Comparison of ENCODE assay signal across 1 cellular context in the genomic region with DNA sequence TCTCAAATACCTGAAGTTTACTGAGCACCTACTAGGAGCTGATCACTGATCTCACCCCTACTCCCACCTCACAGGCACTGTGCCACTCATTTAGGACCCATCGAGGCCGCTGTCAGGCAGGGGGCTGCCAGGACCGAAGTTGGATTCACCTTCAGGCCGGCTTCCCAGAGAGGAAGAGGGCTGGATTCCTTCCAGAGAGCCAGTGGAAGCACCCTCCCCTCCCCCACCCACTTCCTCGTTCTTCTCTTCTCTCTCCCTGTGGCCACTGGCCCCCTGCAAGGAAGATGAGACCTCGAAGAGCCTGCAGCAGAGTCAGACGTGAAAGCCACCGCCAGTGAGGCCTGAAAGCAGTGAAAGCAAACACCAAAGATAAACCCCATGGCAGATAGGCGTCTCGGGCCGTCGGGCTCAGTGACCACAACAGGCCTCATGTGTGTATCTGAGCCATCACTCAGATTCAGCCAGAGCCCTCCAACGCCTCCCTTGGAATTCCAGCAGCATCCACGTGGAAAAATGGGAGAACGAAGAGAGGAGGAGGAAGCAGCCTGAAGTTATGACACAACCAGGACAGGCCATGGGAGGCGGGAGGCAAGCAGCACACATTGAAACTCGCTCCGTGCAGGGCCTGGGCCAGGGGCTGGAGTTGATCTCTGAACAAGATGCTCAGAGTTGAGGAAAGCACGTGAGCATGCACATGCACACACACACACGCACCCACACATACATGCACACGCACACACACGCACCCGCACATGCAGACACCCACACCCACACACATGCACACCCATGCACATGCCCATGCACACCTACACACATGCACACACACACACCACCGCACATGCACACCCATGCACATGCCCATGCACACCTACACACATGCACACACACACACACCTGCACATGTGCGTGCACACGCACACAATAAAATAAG.
TF ChIP-seq lines count a peak whose summit lies in the region.

No MANE protein-coding gene starts in this region.

TF ChIP-seq in K562, 482 proteins besides CTCF, POLR2A, EP300 and RAD21 (continued from another document and continues in another):
- TF ChIP-seq, protein P1, sequence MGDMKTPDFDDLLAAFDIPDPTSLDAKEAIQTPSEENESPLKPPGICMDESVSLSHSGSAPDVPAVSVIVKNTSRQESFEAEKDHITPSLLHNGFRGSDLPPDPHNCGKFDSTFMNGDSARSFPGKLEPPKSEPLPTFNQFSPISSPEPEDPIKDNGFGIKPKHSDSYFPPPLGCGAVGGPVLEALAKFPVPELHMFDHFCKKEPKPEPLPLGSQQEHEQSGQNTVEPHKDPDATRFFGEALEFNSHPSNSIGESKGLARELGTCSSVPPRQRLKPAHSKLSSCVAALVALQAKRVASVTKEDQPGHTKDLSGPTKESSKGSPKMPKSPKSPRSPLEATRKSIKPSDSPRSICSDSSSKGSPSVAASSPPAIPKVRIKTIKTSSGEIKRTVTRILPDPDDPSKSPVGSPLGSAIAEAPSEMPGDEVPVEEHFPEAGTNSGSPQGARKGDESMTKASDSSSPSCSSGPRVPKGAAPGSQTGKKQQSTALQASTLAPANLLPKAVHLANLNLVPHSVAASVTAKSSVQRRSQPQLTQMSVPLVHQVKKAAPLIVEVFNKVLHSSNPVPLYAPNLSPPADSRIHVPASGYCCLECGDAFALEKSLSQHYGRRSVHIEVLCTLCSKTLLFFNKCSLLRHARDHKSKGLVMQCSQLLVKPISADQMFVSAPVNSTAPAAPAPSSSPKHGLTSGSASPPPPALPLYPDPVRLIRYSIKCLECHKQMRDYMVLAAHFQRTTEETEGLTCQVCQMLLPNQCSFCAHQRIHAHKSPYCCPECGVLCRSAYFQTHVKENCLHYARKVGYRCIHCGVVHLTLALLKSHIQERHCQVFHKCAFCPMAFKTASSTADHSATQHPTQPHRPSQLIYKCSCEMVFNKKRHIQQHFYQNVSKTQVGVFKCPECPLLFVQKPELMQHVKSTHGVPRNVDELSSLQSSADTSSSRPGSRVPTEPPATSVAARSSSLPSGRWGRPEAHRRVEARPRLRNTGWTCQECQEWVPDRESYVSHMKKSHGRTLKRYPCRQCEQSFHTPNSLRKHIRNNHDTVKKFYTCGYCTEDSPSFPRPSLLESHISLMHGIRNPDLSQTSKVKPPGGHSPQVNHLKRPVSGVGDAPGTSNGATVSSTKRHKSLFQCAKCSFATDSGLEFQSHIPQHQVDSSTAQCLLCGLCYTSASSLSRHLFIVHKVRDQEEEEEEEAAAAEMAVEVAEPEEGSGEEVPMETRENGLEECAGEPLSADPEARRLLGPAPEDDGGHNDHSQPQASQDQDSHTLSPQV (IDR thresholded peaks at IDR 0.05), result no peak; the same call in 1 of the 2 replicates
- TF ChIP-seq MCM3 (IDR thresholded peaks at IDR 0.05) (no peak), MAZ (CRISPR knock-in tag; conservative IDR thresholded peaks at IDR 0.05 in 1 of 2, IDR thresholded peaks at IDR 0.05 in 1 of 2) (no peak), ZNF12 (CRISPR knock-in tag; IDR thresholded peaks at IDR 0.05) (no peak), PHTF2 (CRISPR knock-in tag; IDR thresholded peaks at IDR 0.05) (no peak), RBM15 (IDR thresholded peaks at IDR 0.05; ENCODE audit: insufficient read depth, low read length) (no peak), ZNF217 (CRISPR knock-in tag; IDR thresholded peaks at IDR 0.05) (no peak), POLR2B (IDR thresholded peaks at IDR 0.05; ENCODE audit: low read depth, partially characterized antibody) (no peak), RBM39 (optimal IDR thresholded peaks at IDR 0.05; ENCODE audit: low read depth, low read length) (peak; percentile 56), ZNF75A (CRISPR knock-in tag; IDR thresholded peaks at IDR 0.05) (no peak), RFX7 (CRISPR knock-in tag; IDR thresholded peaks at IDR 0.05) (no peak), ZNF507 (tag; conservative IDR thresholded peaks at IDR 0.05) (no peak), MIER1 (IDR thresholded peaks at IDR 0.05; ENCODE audit: low read depth) (no peak), PCBP2 (IDR thresholded peaks at IDR 0.05; ENCODE audit: low read depth, low read length, poor library complexity, severe bottlenecking) (no peak), GTF2E2 (tag; IDR thresholded peaks at IDR 0.05) (no peak), PRMT5 (CRISPR knock-in tag; IDR thresholded peaks at IDR 0.05) (no peak), TEAD2 (tag; IDR thresholded peaks at IDR 0.05) (no peak), CBFA2T3 (IDR thresholded peaks at IDR 0.05) (no peak), ZBTB7A (IDR thresholded peaks at IDR 0.05; ENCODE audit: borderline replicate concordance, control insufficient read depth, low read depth, low read length) (peak; percentile 17; the same call in 1 of the 2 replicates), POLR2AphosphoS5 (IDR thresholded peaks at IDR 0.05; ENCODE audit: control insufficient read depth, insufficient read depth, low read depth, low read length) (no peak), ZC3H4 (CRISPR knock-in tag; IDR thresholded peaks at IDR 0.05; ENCODE audit: borderline replicate concordance) (0 out of 2 replicates have a peak, but pooled peaks have one; percentile 63), LARP7 (IDR thresholded peaks at IDR 0.05) (no peak; the same call in 1 of the 2 replicates), HNRNPUL1 (IDR thresholded peaks at IDR 0.05; ENCODE audit: low read length) (no peak), KAT2B (IDR thresholded peaks at IDR 0.05; ENCODE audit: low read depth, low read length) (no peak), NUFIP1 (IDR thresholded peaks at IDR 0.05; ENCODE audit: partially characterized antibody) (no peak), TGIF2 (CRISPR knock-in tag; IDR thresholded peaks at IDR 0.05) (no peak), HMG20A (CRISPR knock-in tag; conservative IDR thresholded peaks at IDR 0.05) (no peak), NFATC3 (IDR thresholded peaks at IDR 0.05) (no peak)
- TF ChIP-seq, protein P2, sequence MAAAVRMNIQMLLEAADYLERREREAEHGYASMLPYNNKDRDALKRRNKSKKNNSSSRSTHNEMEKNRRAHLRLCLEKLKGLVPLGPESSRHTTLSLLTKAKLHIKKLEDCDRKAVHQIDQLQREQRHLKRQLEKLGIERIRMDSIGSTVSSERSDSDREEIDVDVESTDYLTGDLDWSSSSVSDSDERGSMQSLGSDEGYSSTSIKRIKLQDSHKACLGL (CRISPR knock-in tag; IDR thresholded peaks at IDR 0.05; ENCODE audit: borderline replicate concordance, poor library complexity, severe bottlenecking), result no peak
- TF ChIP-seq, protein P3, sequence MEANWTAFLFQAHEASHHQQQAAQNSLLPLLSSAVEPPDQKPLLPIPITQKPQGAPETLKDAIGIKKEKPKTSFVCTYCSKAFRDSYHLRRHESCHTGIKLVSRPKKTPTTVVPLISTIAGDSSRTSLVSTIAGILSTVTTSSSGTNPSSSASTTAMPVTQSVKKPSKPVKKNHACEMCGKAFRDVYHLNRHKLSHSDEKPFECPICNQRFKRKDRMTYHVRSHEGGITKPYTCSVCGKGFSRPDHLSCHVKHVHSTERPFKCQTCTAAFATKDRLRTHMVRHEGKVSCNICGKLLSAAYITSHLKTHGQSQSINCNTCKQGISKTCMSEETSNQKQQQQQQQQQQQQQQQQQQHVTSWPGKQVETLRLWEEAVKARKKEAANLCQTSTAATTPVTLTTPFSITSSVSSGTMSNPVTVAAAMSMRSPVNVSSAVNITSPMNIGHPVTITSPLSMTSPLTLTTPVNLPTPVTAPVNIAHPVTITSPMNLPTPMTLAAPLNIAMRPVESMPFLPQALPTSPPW (CRISPR knock-in tag; IDR thresholded peaks at IDR 0.05), result peak; percentile 27; the same call in 1 of the 2 replicates
- TF ChIP-seq, protein P4, sequence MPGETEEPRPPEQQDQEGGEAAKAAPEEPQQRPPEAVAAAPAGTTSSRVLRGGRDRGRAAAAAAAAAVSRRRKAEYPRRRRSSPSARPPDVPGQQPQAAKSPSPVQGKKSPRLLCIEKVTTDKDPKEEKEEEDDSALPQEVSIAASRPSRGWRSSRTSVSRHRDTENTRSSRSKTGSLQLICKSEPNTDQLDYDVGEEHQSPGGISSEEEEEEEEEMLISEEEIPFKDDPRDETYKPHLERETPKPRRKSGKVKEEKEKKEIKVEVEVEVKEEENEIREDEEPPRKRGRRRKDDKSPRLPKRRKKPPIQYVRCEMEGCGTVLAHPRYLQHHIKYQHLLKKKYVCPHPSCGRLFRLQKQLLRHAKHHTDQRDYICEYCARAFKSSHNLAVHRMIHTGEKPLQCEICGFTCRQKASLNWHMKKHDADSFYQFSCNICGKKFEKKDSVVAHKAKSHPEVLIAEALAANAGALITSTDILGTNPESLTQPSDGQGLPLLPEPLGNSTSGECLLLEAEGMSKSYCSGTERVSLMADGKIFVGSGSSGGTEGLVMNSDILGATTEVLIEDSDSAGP (CRISPR knock-in tag; IDR thresholded peaks at IDR 0.05), result no peak
- TF ChIP-seq, protein P5, sequence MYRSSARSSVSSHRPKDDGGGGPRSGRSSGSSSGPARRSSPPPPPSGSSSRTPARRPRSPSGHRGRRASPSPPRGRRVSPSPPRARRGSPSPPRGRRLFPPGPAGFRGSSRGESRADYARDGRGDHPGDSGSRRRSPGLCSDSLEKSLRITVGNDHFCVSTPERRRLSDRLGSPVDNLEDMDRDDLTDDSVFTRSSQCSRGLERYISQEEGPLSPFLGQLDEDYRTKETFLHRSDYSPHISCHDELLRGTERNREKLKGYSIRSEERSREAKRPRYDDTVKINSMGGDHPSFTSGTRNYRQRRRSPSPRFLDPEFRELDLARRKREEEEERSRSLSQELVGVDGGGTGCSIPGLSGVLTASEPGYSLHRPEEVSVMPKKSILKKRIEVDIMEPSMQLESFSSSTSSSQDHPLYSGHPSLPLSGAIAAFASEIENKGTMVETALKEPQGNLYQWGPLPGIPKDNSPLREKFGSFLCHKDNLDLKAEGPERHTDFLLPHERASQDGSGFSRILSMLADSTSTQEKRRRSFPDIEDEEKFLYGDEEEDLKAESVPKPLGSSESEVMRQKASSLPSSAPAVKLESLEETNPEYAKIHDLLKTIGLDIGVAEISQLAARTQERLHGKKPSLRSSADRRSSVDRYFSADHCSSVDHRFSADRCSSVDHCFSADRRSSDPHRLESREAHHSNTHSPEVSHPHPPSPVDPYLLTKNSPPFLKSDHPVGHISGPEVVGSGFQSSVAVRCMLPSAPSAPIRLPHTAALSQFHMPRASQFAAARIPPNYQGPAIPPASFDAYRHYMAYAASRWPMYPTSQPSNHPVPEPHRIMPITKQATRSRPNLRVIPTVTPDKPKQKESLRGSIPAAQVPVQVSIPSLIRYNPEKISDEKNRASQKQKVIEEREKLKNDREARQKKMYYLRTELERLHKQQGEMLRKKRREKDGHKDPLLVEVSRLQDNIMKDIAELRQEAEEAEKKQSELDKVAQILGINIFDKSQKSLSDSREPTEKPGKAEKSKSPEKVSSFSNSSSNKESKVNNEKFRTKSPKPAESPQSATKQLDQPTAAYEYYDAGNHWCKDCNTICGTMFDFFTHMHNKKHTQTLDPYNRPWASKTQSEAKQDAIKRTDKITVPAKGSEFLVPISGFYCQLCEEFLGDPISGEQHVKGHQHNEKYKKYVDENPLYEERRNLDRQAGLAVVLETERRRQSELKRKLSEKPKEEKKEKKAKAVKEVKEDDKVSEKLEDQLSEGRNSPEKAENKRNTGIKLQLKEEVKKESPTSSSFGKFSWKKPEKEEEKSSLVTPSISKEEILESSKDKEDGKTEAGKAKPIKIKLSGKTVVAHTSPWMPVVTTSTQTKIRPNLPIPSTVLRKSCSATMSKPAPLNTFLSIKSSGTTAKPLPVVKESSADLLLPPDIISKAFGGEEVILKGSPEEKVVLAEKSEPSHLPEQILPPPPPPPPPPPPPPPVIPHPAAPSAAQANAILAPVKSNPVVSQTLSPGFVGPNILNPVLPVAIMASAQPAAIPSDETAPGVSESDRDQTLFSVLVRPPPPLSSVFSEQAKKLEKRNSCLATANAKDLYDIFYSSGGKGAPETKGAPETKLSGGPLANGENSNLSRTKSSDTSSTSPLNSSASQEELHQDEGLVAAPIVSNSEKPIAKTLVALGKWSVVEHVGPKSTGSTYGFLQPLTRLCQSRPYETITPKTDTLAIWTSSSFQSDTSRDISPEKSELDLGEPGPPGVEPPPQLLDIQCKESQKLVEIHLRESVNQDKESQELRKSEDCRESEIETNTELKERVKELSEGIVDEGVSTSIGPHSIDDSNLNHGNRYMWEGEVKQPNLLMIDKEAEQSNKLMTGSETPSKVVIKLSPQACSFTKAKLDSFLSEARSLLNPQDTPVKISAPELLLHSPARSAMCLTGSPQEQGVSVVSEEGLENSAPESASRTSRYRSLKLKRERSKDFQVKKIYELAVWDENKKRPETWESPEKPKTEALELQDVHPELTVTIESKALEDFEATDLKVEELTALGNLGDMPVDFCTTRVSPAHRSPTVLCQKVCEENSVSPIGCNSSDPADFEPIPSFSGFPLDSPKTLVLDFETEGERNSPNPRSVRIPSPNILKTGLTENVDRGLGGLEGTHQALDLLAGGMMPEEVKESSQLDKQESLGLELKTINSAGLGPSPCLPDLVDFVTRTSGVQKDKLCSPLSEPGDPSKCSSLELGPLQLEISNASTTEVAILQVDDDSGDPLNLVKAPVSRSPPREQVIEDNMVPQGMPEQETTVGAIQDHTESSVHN (IDR thresholded peaks at IDR 0.05; ENCODE audit: borderline replicate concordance in 1 of 2, low read depth in 1 of 2), result no peak
- TF ChIP-seq, protein P6, sequence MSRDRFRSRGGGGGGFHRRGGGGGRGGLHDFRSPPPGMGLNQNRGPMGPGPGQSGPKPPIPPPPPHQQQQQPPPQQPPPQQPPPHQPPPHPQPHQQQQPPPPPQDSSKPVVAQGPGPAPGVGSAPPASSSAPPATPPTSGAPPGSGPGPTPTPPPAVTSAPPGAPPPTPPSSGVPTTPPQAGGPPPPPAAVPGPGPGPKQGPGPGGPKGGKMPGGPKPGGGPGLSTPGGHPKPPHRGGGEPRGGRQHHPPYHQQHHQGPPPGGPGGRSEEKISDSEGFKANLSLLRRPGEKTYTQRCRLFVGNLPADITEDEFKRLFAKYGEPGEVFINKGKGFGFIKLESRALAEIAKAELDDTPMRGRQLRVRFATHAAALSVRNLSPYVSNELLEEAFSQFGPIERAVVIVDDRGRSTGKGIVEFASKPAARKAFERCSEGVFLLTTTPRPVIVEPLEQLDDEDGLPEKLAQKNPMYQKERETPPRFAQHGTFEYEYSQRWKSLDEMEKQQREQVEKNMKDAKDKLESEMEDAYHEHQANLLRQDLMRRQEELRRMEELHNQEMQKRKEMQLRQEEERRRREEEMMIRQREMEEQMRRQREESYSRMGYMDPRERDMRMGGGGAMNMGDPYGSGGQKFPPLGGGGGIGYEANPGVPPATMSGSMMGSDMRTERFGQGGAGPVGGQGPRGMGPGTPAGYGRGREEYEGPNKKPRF (IDR thresholded peaks at IDR 0.05; ENCODE audit: low read depth, low read length), result no peak
- TF ChIP-seq, protein P7, sequence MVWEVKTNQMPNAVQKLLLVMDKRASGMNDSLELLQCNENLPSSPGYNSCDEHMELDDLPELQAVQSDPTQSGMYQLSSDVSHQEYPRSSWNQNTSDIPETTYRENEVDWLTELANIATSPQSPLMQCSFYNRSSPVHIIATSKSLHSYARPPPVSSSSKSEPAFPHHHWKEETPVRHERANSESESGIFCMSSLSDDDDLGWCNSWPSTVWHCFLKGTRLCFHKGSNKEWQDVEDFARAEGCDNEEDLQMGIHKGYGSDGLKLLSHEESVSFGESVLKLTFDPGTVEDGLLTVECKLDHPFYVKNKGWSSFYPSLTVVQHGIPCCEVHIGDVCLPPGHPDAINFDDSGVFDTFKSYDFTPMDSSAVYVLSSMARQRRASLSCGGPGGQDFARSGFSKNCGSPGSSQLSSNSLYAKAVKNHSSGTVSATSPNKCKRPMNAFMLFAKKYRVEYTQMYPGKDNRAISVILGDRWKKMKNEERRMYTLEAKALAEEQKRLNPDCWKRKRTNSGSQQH (CRISPR knock-in tag; IDR thresholded peaks at IDR 0.05), result peak; percentile 65; the same call in 1 of the 2 replicates
